Comparison of ENCODE assay signal across 15 cellular contexts in the genomic region with DNA sequence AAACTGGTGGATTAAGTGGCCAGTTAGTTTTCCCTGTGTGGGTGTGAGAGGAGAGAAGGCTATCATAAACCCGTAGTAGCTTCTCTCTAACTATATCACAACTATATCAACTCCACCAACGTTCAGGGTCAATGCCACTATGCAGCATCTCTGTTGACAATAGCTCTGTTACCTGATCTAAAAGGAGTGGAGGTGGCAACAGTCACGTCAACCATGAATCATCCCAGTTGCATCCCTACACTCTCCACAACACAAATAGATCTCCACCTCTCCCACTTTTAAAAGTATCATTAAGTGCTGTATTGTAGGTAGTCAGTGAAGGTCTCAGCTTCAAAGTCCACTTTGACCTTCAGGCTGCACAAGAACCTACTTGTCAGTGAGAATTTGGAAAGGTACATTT.
A peak's percentile ranks its signal among the peaks of the same experiment; 100 is the strongest.
DNase-seq lines count a peak whose midpoint lies in the region; ATAC-seq and TF ChIP-seq lines count a peak whose summit lies in the region.
"Had no signal": no experiment of that assay in that cellular context is flagged by ENCODE, and none has a peak within 500 bp of the region (broad histone marks: within the 10 kb centered on the region; RNA-seq: fewer than 3 reads in every experiment).

No MANE protein-coding gene starts in this region.

- 43% methylated on average over 3 of the region's 3 CpGs for WGBS in mammary epithelial cell (ENCODE audit: low coverage, missing lambda C conversion rate)

- peak; percentile 45 for DNase-seq in mammary epithelial cell
- DNase-seq in breast epithelium (ENCODE audit: low spot score in 2 of 2): no peak
- DNase-seq in PC-3: peak; percentile 32
- no peak for DNase-seq in epithelial cell of prostate (ENCODE audit: low read depth, low spot score)
- no peak for DNase-seq in GM23338 (ENCODE audit: low spot score)
- DNase-seq in NCI-H2081 treated with DMSO at 0.1 percent for 48 hours (lab: John Stamatoyannopoulos, UW): no peak
- DNase-seq: BE2C; CD4-positive, alpha-beta memory T cell; COR-L47; DMS79 had no signal

- H3K27me3 Mint-ChIP-seq in GM23338 (ENCODE audit: insufficient read depth, low read depth, poor library complexity): no peaks in the 10 kb centered on the region
- H3K27me3 Mint-ChIP-seq: CD4-positive, alpha-beta memory T cell had no signal

- no peak overlapping the region for H3K4me3 Mint-ChIP-seq in GM23338
- H3K4me3 Mint-ChIP-seq: CD4-positive, alpha-beta memory T cell had no signal

- in situ Hi-C loops in mammary epithelial cell (cut with MboI; ENCODE audit: low sequenced_read_pairs in 2 of 2): no loop called here

- H2AFZ ChIP-seq in mammary epithelial cell (ENCODE audit: low read depth, low read length) (no peak overlapping the region), PC-3 (ENCODE audit: low read length) (no peak overlapping the region), GM23338 (no peak overlapping the region)

- H3F3A ChIP-seq in PC-3 (ENCODE audit: low read length, unreplicated experiment) (no peaks in the 10 kb centered on the region), GM23338 (replicated peaks; ENCODE audit: low read depth) (no peaks in the 10 kb centered on the region)

- peaks cover 21% of the 10 kb centered on the region for H3K4me1 ChIP-seq in mammary epithelial cell (ENCODE audit: insufficient read depth, low read length)
- no peaks in the 10 kb centered on the region for H3K4me1 ChIP-seq in breast epithelium
- H3K4me1 ChIP-seq in PC-3 (ENCODE audit: insufficient read depth, low read length): no peaks in the 10 kb centered on the region
- H3K4me1 ChIP-seq in GM23338 (ENCODE audit: insufficient read depth): no peaks in the 10 kb centered on the region
- H3K4me1 ChIP-seq: BE2C had no signal

- POLR2A ChIA-PET in PC-3 (lab: Charles Lee; ENCODE audit: unreplicated experiment): no interaction called here

- H3K27ac ChIP-seq in mammary epithelial cell (ENCODE audit: insufficient read depth, low read depth, low read length) (peak overlapping the region; percentile 83), breast epithelium (no peak overlapping the region), PC-3 (ENCODE audit: low read length) (peak overlapping the region; percentile 53), epithelial cell of prostate (peak overlapping the region; percentile 52), GM23338 (ENCODE audit: low read depth) (no peak overlapping the region)
- H3K27ac ChIP-seq: C4-2B had no signal

- no peaks in the 10 kb centered on the region for H3K36me3 ChIP-seq in mammary epithelial cell (ENCODE audit: insufficient read depth, low read length)
- no peaks in the 10 kb centered on the region for H3K36me3 ChIP-seq in breast epithelium
- H3K36me3 ChIP-seq in PC-3 (ENCODE audit: low read depth, low read length): no peaks in the 10 kb centered on the region
- H3K36me3 ChIP-seq in GM23338 (ENCODE audit: insufficient read depth): no peaks in the 10 kb centered on the region
- H3K36me3 ChIP-seq: BE2C had no signal

- CTCF ChIA-PET in mammary epithelial cell (lab: Charles Lee; ENCODE audit: low non-redundant PET): no interaction called here
- CTCF ChIA-PET in PC-3 (lab: Charles Lee): no interaction called here

- H3K9me3 ChIP-seq in mammary epithelial cell (replicated peaks; ENCODE audit: insufficient read depth, low read length) (no peaks in the 10 kb centered on the region), breast epithelium (no peaks in the 10 kb centered on the region), PC-3 (ENCODE audit: low read length) (no peaks in the 10 kb centered on the region)
- H3K9me3 ChIP-seq: BE2C had no signal

- H3K27me3 ChIP-seq in mammary epithelial cell (ENCODE audit: insufficient read depth, low read length) (no peaks in the 10 kb centered on the region), breast epithelium (no peaks in the 10 kb centered on the region), PC-3 (ENCODE audit: low read length) (no peaks in the 10 kb centered on the region), GM23338 (ENCODE audit: insufficient read depth) (no peaks in the 10 kb centered on the region)
- H3K27me3 ChIP-seq: BE2C had no signal

- intact Hi-C loops in mammary epithelial cell (cut with micrococcal nuclease) (no loop called here), breast epithelium (cut with DNase I; ENCODE audit: low total_unique reads) (no loop called here), PC-3 (cut with micrococcal nuclease) (no loop called here)

- no TSS peak for BruUV-seq in mammary epithelial cell (replicated peaks; lab: Mats Ljungman, UMichigan)
- no TSS peak for BruUV-seq in PC-3 (replicated peaks; lab: Mats Ljungman, UMichigan)

- no peaks in the 10 kb centered on the region; the same call in 2 of the 3 replicates for H3K9me3 Mint-ChIP-seq in GM23338

- ATAC-seq in PC-3 (no peak), GM23338 (no peak), GM18517 (IDR thresholded peaks at IDR 0.05; ENCODE audit: unreplicated experiment) (no peak)
- ATAC-seq: GM12878, HCT116, K562 had no signal

- H3K4me1 Mint-ChIP-seq in GM23338: no peaks in the 10 kb centered on the region; the same call in 2 of the 3 replicates
- H3K4me1 Mint-ChIP-seq: CD4-positive, alpha-beta memory T cell had no signal

- no peaks in the 10 kb centered on the region for H3K9me2 ChIP-seq in PC-3 (replicated peaks; ENCODE audit: low read length)
- H3K9me2 ChIP-seq in GM23338 (ENCODE audit: insufficient read depth): no peaks in the 10 kb centered on the region

- dilution Hi-C loops in mammary epithelial cell (cut with HindIII; ENCODE audit: low sequenced_read_pairs): no loop called here

- H3K4me3 ChIP-seq in mammary epithelial cell (replicated peaks in 1 of 3; ENCODE audit: insufficient read depth in 1 of 3, low read depth in 2 of 3, low read length in 3 of 3) (no peak overlapping the region), breast epithelium (no peak overlapping the region), PC-3 (ENCODE audit: low read length) (no peak overlapping the region), GM23338 (no peak overlapping the region)
- H3K4me3 ChIP-seq: GM12878, K562 had no signal

- TF ChIP-seq CTCF in mammary epithelial cell (conservative IDR thresholded peaks at IDR 0.05 in 1 of 2, IDR thresholded peaks at IDR 0.05 in 1 of 2; ENCODE audit: extremely low read depth in 1 of 2, insufficient read depth in 1 of 2, low read depth in 1 of 2, low read length in 2 of 2) (no peak), breast epithelium (IDR thresholded peaks at IDR 0.05) (no peak), PC-3 (conservative IDR thresholded peaks at IDR 0.05; ENCODE audit: low read depth, low read length) (no peak), GM23338 (conservative IDR thresholded peaks at IDR 0.05; ENCODE audit: low read depth in 2 of 2) (no peak)

- no peak overlapping the region for H3K27ac Mint-ChIP-seq in GM23338
- H3K27ac Mint-ChIP-seq: CD4-positive, alpha-beta memory T cell had no signal

- H3K79me2 ChIP-seq in mammary epithelial cell (ENCODE audit: insufficient read depth, low read length): no peaks in the 10 kb centered on the region
- H3K79me2 ChIP-seq in PC-3 (ENCODE audit: low read length): no peaks in the 10 kb centered on the region
- H3K79me2 ChIP-seq in GM23338 (replicated peaks; ENCODE audit: insufficient read depth): no peaks in the 10 kb centered on the region

- TF ChIP-seq POLR2A in breast epithelium (IDR thresholded peaks at IDR 0.05): no peak

- H4K20me1 ChIP-seq in mammary epithelial cell (ENCODE audit: insufficient read depth, low read length): no peaks in the 10 kb centered on the region
- H4K20me1 ChIP-seq in PC-3 (ENCODE audit: low read length): no peaks in the 10 kb centered on the region
- H4K20me1 ChIP-seq in GM23338 (replicated peaks; ENCODE audit: insufficient read depth): no peaks in the 10 kb centered on the region

- no peak overlapping the region for H3K9ac ChIP-seq in mammary epithelial cell (ENCODE audit: insufficient read depth, low read length)
- no peak overlapping the region for H3K9ac ChIP-seq in PC-3 (ENCODE audit: low read length)

- H3K36me3 Mint-ChIP-seq in GM23338 (ENCODE audit: low read depth): no peaks in the 10 kb centered on the region
- H3K36me3 Mint-ChIP-seq: CD4-positive, alpha-beta memory T cell had no signal

- H3K4me2 ChIP-seq in mammary epithelial cell (ENCODE audit: insufficient read depth, low read depth, low read length): no peak overlapping the region
- no peak overlapping the region for H3K4me2 ChIP-seq in PC-3 (ENCODE audit: low read length)
- no peak overlapping the region for H3K4me2 ChIP-seq in GM23338

TF ChIP-seq in GM23338, 12 proteins besides CTCF, POLR2A, EP300 and RAD21 (continues in another document):
- TF ChIP-seq POLR2AphosphoS5 (IDR thresholded peaks at IDR 0.05; ENCODE audit: low read depth) (no peak), ZNF331 (CRISPR knock-in tag; IDR thresholded peaks at IDR 0.05; ENCODE audit: low read depth) (no peak), NANOG (IDR thresholded peaks at IDR 0.05; ENCODE audit: borderline replicate concordance) (no peak), EZH2 (IDR thresholded peaks at IDR 0.05; ENCODE audit: low read depth, unreplicated experiment) (no peak), STAT1 (IDR thresholded peaks at IDR 0.05; ENCODE audit: unreplicated experiment) (no peak)
- TF ChIP-seq, protein P1, sequence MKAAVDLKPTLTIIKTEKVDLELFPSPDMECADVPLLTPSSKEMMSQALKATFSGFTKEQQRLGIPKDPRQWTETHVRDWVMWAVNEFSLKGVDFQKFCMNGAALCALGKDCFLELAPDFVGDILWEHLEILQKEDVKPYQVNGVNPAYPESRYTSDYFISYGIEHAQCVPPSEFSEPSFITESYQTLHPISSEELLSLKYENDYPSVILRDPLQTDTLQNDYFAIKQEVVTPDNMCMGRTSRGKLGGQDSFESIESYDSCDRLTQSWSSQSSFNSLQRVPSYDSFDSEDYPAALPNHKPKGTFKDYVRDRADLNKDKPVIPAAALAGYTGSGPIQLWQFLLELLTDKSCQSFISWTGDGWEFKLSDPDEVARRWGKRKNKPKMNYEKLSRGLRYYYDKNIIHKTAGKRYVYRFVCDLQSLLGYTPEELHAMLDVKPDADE (IDR thresholded peaks at IDR 0.05): no peak

Comparison
In these comparisons a context has a peak if more than half of its experiments do, and no peak if none do; other contexts are left out.
1. DNase-seq: peak in mammary epithelial cell (single experiment) and PC-3 (single experiment); none in breast epithelium (0 of 2), epithelial cell of prostate (single experiment), GM23338 (single experiment) and NCI-H2081 treated with DMSO at 0.1 percent for 48 hours (single experiment).
2. H3K27ac ChIP-seq: peak in mammary epithelial cell (single experiment), PC-3 (single experiment) and epithelial cell of prostate (single experiment); none in breast epithelium (0 of 2) and GM23338 (single experiment).